Comparison of ENCODE assay signal across 27 cellular contexts in the genomic region with DNA sequence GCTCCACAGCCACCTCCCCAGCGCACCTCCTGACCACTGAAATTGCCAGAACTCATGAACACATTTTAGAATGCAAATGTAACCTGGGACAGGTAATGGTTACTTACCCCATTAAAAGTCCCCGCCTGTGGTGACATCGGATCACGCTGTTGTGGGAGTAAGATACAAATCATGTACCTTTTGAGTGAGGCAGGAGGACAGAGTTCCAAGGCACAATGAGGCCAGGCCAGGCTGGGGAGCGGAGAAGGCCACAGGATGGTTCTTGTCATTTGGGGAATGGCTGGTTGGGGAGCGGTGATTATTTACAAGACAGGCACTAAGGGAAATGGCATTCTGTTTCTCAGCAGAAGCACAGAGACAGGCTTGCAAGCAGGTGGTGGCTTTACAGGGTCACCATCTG.
"Had no signal": no experiment of that assay in that cellular context is flagged by ENCODE, and none has a peak within 500 bp of the region (broad histone marks: within the 10 kb centered on the region; RNA-seq: fewer than 3 reads in every experiment).

No MANE protein-coding gene starts in this region.

- ATAC-seq: left cardiac atrium; left lung; mucosa of descending colon; naive thymus-derived CD4-positive, alpha-beta T cell; natural killer cell treated with Interleukin-12 subunit alpha and Interleukin-12 subunit beta and Interleukin-15 and Interleukin-18, amount 100 ng/mL, for 72 hours; pancreas; right cardiac atrium; sciatic nerve; stimulated activated naive CD8-positive, alpha-beta T cell treated with anti-CD3 and anti-CD28 coated beads, Interleukin-15, Interleukin-2, amounts not matched to agents 100 U/mL and 50 U/mL, for 24 hours had no signal

- H3K27me3 Mint-ChIP-seq: stimulated activated naive B cell treated with anti-CD40 and anti-IgM and Interleukin-4, amounts not matched to agents 10 μg/mL and 1 μg/mL and 100 μg/mL, for 72 hours had no signal

- H3K27ac Mint-ChIP-seq: naive thymus-derived CD4-positive, alpha-beta T cell; natural killer cell treated with Interleukin-12 subunit alpha and Interleukin-12 subunit beta and Interleukin-15 and Interleukin-18, amount 100 ng/mL, for 72 hours; stimulated activated naive B cell treated with anti-CD40 and anti-IgM and Interleukin-4, amounts not matched to agents 10 μg/mL and 1 μg/mL and 100 μg/mL, for 72 hours had no signal

- H3K36me3 ChIP-seq: left lung, pancreas, prostate gland, stomach, thyroid gland, transverse colon, upper lobe of left lung, vagina had no signal

- H3K9me3 ChIP-seq: mucosa of descending colon, pancreas, prostate gland, stomach, testis, thyroid gland, upper lobe of left lung, vagina had no signal

- H3K27ac ChIP-seq: left lung, pancreas, prostate gland, skin epidermis, stomach, testis, thyroid gland, transverse colon, upper lobe of left lung, vagina had no signal

- H3K4me3 Mint-ChIP-seq: naive thymus-derived CD4-positive, alpha-beta T cell; natural killer cell treated with Interleukin-12 subunit alpha and Interleukin-12 subunit beta and Interleukin-15 and Interleukin-18, amount 100 ng/mL, for 72 hours; stimulated activated naive B cell treated with anti-CD40 and anti-IgM and Interleukin-4, amounts not matched to agents 10 μg/mL and 1 μg/mL and 100 μg/mL, for 72 hours had no signal

- H3K4me1 ChIP-seq: left lung, pancreas, prostate gland, stomach, testis, thyroid gland, transverse colon, upper lobe of left lung, vagina had no signal

- H3K36me3 Mint-ChIP-seq: naive thymus-derived CD4-positive, alpha-beta T cell; natural killer cell treated with Interleukin-12 subunit alpha and Interleukin-12 subunit beta and Interleukin-15 and Interleukin-18, amount 100 ng/mL, for 72 hours; stimulated activated naive B cell treated with anti-CD40 and anti-IgM and Interleukin-4, amounts not matched to agents 10 μg/mL and 1 μg/mL and 100 μg/mL, for 72 hours had no signal

- H3K4me1 Mint-ChIP-seq: naive thymus-derived CD4-positive, alpha-beta T cell; stimulated activated naive B cell treated with anti-CD40 and anti-IgM and Interleukin-4, amounts not matched to agents 10 μg/mL and 1 μg/mL and 100 μg/mL, for 72 hours had no signal

- DNase-seq: hippocampal formation; kidney glomerular epithelial cell; left cardiac atrium; left lung; midbrain; mucosa of descending colon; naive thymus-derived CD4-positive, alpha-beta T cell; pancreas; retina; right cardiac atrium; stimulated activated CD4-positive, alpha-beta T cell treated with anti-CD3 and anti-CD28 coated beads, Interleukin-12 subunit alpha, Interleukin-12 subunit beta, amount 100 ng/mL, for 4 hours; stimulated activated CD4-positive, alpha-beta T cell treated with anti-CD3 and anti-CD28 coated beads, Interleukin-15, amount 100 ng/mL, for 24 hours; stimulated activated CD4-positive, alpha-beta T cell treated with anti-CD3 and anti-CD28 coated beads, Interleukin-2, amount 100 ng/mL, for 24 hours; stimulated activated CD4-positive, alpha-beta T cell treated with anti-CD3 and anti-CD28 coated beads, Interleukin-4, amount 100 ng/mL, for 1 hour; stimulated activated naive B cell treated with anti-CD40 and anti-IgM and Interleukin-4, amounts not matched to agents 10 μg/mL and 1 μg/mL and 100 μg/mL, for 72 hours; stimulated activated naive CD8-positive, alpha-beta T cell treated with anti-CD3 and anti-CD28 coated beads, Interleukin-15, Interleukin-2, amounts not matched to agents 100 U/mL and 50 U/mL, for 24 hours; stomach; testis; thyroid gland; transverse colon; upper lobe of left lung had no signal

- H3K27me3 ChIP-seq: left lung, pancreas, stomach, testis, thyroid gland, transverse colon, upper lobe of left lung, vagina had no signal

- H3K4me3 ChIP-seq: left lung, lung, mucosa of descending colon, pancreas, prostate gland, skin epidermis, stomach, testis, thyroid gland, transverse colon, upper lobe of left lung, vagina had no signal
